Comparison of ENCODE assay signal across 19 cellular contexts in the genomic region with DNA sequence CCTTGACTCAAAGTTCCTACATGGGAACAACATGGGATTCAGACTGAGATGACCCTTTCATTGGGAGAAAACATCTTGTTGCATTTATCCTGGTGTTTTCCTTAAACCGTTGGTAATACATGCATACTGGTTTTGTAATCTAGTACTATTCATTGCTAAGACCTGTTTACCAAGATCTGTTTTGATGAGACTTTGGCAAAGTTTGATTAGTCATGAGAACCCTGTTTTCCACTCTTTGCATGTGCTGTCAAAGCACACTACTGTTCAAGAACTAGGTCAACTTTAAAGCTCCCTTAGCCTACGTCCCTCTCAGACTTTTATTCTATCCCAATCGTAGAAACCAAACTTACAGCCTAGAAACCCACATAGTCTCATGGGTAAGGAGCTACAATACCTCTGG.
A peak's percentile ranks its signal among the peaks of the same experiment; 100 is the strongest.
DNase-seq lines count a peak whose midpoint lies in the region; ATAC-seq, FAIRE-seq and TF ChIP-seq lines count a peak whose summit lies in the region.
"Had no signal": no experiment of that assay in that cellular context is flagged by ENCODE, and none has a peak within 500 bp of the region (broad histone marks: within the 10 kb centered on the region; RNA-seq: fewer than 3 reads in every experiment).

No MANE protein-coding gene starts in this region.

- no peak for ATAC-seq in PC-3
- peak; percentile 25 for ATAC-seq in foreskin keratinocyte
- no peak for ATAC-seq in CD8-positive, alpha-beta T cell
- ATAC-seq: GM23338 had no signal

- H3K27ac ChIP-seq in PC-3 (ENCODE audit: low read length) (no peak overlapping the region), foreskin keratinocyte (no peak overlapping the region)
- H3K27ac ChIP-seq in CD8-positive, alpha-beta T cell (ENCODE audit: low read depth, low read length), result no peak overlapping the region

- no peak overlapping the region for H3K27ac Mint-ChIP-seq in CD8-positive, alpha-beta T cell
- H3K27ac Mint-ChIP-seq: CD4-positive, CD25-positive, alpha-beta regulatory T cell; GM23338 had no signal

- CTCF ChIA-PET in PC-3 (lab: Charles Lee), result no interaction called here
- CTCF ChIA-PET in CD8-positive, alpha-beta T cell (lab: Charles Lee), result no interaction called here

- no peak overlapping the region for H2AFZ ChIP-seq in PC-3 (ENCODE audit: low read length)
- H2AFZ ChIP-seq: GM23338 had no signal

- no peaks in the 10 kb centered on the region for H3K4me1 Mint-ChIP-seq in CD8-positive, alpha-beta T cell (ENCODE audit: low read depth)
- H3K4me1 Mint-ChIP-seq: CD4-positive, CD25-positive, alpha-beta regulatory T cell had no signal

- H3K4me3 ChIP-seq in PC-3 (ENCODE audit: low read length) (no peak overlapping the region), bronchial epithelial cell (ENCODE audit: low read depth, low read length) (no peak overlapping the region)
- no peak overlapping the region for H3K4me3 ChIP-seq in CD8-positive, alpha-beta T cell (ENCODE audit: low read depth, low read length)
- H3K4me3 ChIP-seq: GM23338 had no signal

- H3K9me3 Mint-ChIP-seq in CD8-positive, alpha-beta T cell, result no peaks in the 10 kb centered on the region
- H3K9me3 Mint-ChIP-seq: GM23338 had no signal

- no peaks in the 10 kb centered on the region for H3K27me3 Mint-ChIP-seq in CD8-positive, alpha-beta T cell (ENCODE audit: low read depth)

- no peak overlapping the region for H3K4me3 Mint-ChIP-seq in CD8-positive, alpha-beta T cell
- H3K4me3 Mint-ChIP-seq: CD4-positive, CD25-positive, alpha-beta regulatory T cell; GM23338 had no signal

- H3K36me3 ChIP-seq in PC-3 (ENCODE audit: low read depth, low read length) (no peaks in the 10 kb centered on the region), bronchial epithelial cell (ENCODE audit: control insufficient read depth, insufficient read depth, low read length) (no peaks in the 10 kb centered on the region)
- H3K36me3 ChIP-seq in CD8-positive, alpha-beta T cell (ENCODE audit: insufficient read depth, low read length), result no peaks in the 10 kb centered on the region
- H3K36me3 ChIP-seq: BE2C had no signal

- TF ChIP-seq POLR2A in GM12891 (IDR thresholded peaks at IDR 0.05; ENCODE audit: low read depth, low read length), result no peak

- no peak for TF ChIP-seq CTCF in PC-3 (conservative IDR thresholded peaks at IDR 0.05; ENCODE audit: low read depth, low read length)
- TF ChIP-seq CTCF in bronchial epithelial cell (IDR thresholded peaks at IDR 0.05; ENCODE audit: insufficient read depth, low read length, severe bottlenecking), result no peak
- no peak for TF ChIP-seq CTCF in foreskin keratinocyte (conservative IDR thresholded peaks at IDR 0.05)
- TF ChIP-seq CTCF in CD8-positive, alpha-beta T cell (IDR thresholded peaks at IDR 0.05), result no peak

- H3K4me2 ChIP-seq in PC-3 (ENCODE audit: low read length), result no peak overlapping the region
- H3K4me2 ChIP-seq: GM23338 had no signal

- no peaks in the 10 kb centered on the region for H3K9me2 ChIP-seq in PC-3 (replicated peaks; ENCODE audit: low read length)

- FAIRE-seq in bronchial epithelial cell (lab: Jason Lieb, UNC) (no peak), GM12891 (lab: Jason Lieb, UNC) (no peak)
- FAIRE-seq: D721Med, G401.6, GM18507, H54, HTR-8/SVneo had no signal

- POLR2A ChIA-PET in PC-3 (lab: Charles Lee; ENCODE audit: unreplicated experiment), result no interaction called here
- POLR2A ChIA-PET in CD8-positive, alpha-beta T cell (lab: Charles Lee), result no interaction called here

- H3F3A ChIP-seq in PC-3 (ENCODE audit: low read length, unreplicated experiment), result no peaks in the 10 kb centered on the region

- DNase-seq in PC-3 (peak; percentile 6), bronchial epithelial cell (ENCODE audit: low read depth) (peak; percentile 29), foreskin keratinocyte (peak in 1 of 2 donors; percentile 39), GM12891 (ENCODE audit: insufficient read length, low spot score) (no peak)
- no peak for DNase-seq in CD8-positive, alpha-beta T cell
- DNase-seq in stimulated activated CD4-positive, alpha-beta T cell treated with anti-CD3 and anti-CD28 coated beads, Interleukin-15, amount 100 ng/mL, for 24 hours, result no peak
- DNase-seq: ACHN; BE2C; C1 segment of cervical spinal cord; Caco-2; CD4-positive, CD25-positive, alpha-beta regulatory T cell; HCEC 1CT; IMR-90 had no signal

- intact Hi-C loops in PC-3 (cut with micrococcal nuclease), result no loop called here
- intact Hi-C loops in CD8-positive, alpha-beta T cell (cut with DNase I, micrococcal nuclease), result no loop called here

- H3K36me3 Mint-ChIP-seq in CD8-positive, alpha-beta T cell, result no peaks in the 10 kb centered on the region
- H3K36me3 Mint-ChIP-seq: CD4-positive, CD25-positive, alpha-beta regulatory T cell had no signal

- H3K9me3 ChIP-seq in PC-3 (ENCODE audit: low read length), result no peaks in the 10 kb centered on the region
- H3K9me3 ChIP-seq in CD8-positive, alpha-beta T cell (ENCODE audit: low read length), result no peaks in the 10 kb centered on the region
- H3K9me3 ChIP-seq: BE2C, Caco-2 had no signal

- no peak overlapping the region for H3K9ac ChIP-seq in PC-3 (ENCODE audit: low read length)

- H3K27me3 ChIP-seq in PC-3 (ENCODE audit: low read length), result no peaks in the 10 kb centered on the region
- H3K27me3 ChIP-seq in bronchial epithelial cell (ENCODE audit: control insufficient read depth, insufficient read depth, low read length), result no peaks in the 10 kb centered on the region
- no peaks in the 10 kb centered on the region for H3K27me3 ChIP-seq in foreskin keratinocyte
- H3K27me3 ChIP-seq in CD8-positive, alpha-beta T cell (ENCODE audit: insufficient read depth, low read length), result no peaks in the 10 kb centered on the region
- H3K27me3 ChIP-seq: BE2C had no signal

- BruUV-seq in PC-3 (replicated peaks; lab: Mats Ljungman, UMichigan), result no TSS peak

- no peaks in the 10 kb centered on the region for H3K79me2 ChIP-seq in PC-3 (ENCODE audit: low read length)

- peaks cover 19% of the 10 kb centered on the region for H3K4me1 ChIP-seq in PC-3 (ENCODE audit: insufficient read depth, low read length)
- peaks cover 4% of the 10 kb centered on the region for H3K4me1 ChIP-seq in foreskin keratinocyte
- H3K4me1 ChIP-seq in CD8-positive, alpha-beta T cell (ENCODE audit: insufficient read depth, low read length), result no peaks in the 10 kb centered on the region
- H3K4me1 ChIP-seq: BE2C, Caco-2 had no signal

- no peaks in the 10 kb centered on the region for H4K20me1 ChIP-seq in PC-3 (ENCODE audit: low read length)

TF ChIP-seq in GM12891, 5 proteins besides CTCF, POLR2A, EP300 and RAD21:
- TF ChIP-seq SPI1 (IDR thresholded peaks at IDR 0.05; ENCODE audit: low read depth, low read length), result no peak
- no peak for TF ChIP-seq POLR2AphosphoS5 (IDR thresholded peaks at IDR 0.05; ENCODE audit: low read depth, low read length)
- TF ChIP-seq POU2F2 (IDR thresholded peaks at IDR 0.05; ENCODE audit: low read depth, low read length), result no peak
- no peak for TF ChIP-seq PAX5 (IDR thresholded peaks at IDR 0.05; ENCODE audit: insufficient read depth, low read length, severe bottlenecking)
- no peak for TF ChIP-seq TAF1 (IDR thresholded peaks at IDR 0.05; ENCODE audit: low read depth, low read length)

Comparison
In these comparisons a context has a peak if more than half of its experiments do, and no peak if none do; other contexts are left out.
1. DNase-seq: peak in PC-3 (single experiment) and bronchial epithelial cell (single experiment); none in CD8-positive, alpha-beta T cell (0 of 7), GM12891 (single experiment) and stimulated activated CD4-positive, alpha-beta T cell treated with anti-CD3 and anti-CD28 coated beads, Interleukin-15, amount 100 ng/mL, for 24 hours (single experiment).